13 cellular contexts compared by ENCODE assay signal in genomic region chr14:101595887-101596721, GRCh38. TPM values are rescaled to one million over a fixed set of nuclear protein-coding genes. Genes with fewer than 3 reads are reported as not detected.
A peak's percentile ranks its signal among the peaks of the same experiment; 100 is the strongest.
DNase-seq lines count a peak whose midpoint lies in the region; ATAC-seq and TF ChIP-seq lines count a peak whose summit lies in the region.
"Had no signal": no experiment of that assay in that cellular context is flagged by ENCODE, and none has a peak within 500 bp of the region (broad histone marks: within the 10 kb centered on the region; RNA-seq: fewer than 3 reads in every experiment).

No MANE protein-coding gene starts in this region.

- H3K27me3 ChIP-seq in CD8-positive, alpha-beta T cell (ENCODE audit: insufficient read depth, low read length), result no peaks in the 10 kb centered on the region
- H3K27me3 ChIP-seq: heart left ventricle had no signal

- peak overlapping the region; percentile 28 for H3K27ac ChIP-seq in CD8-positive, alpha-beta T cell (ENCODE audit: low read depth, low read length)
- H3K27ac ChIP-seq: heart left ventricle, thoracic aorta had no signal

- H3K4me1 ChIP-seq in CD8-positive, alpha-beta T cell (ENCODE audit: insufficient read depth, low read length), result peaks cover 34% of the 10 kb centered on the region

- peak overlapping the region; percentile 90 for H3K27ac Mint-ChIP-seq in CD8-positive, alpha-beta T cell
- H3K27ac Mint-ChIP-seq in neural crest cell (ENCODE audit: unreplicated experiment), result peak overlapping the region; percentile 83
- H3K27ac Mint-ChIP-seq: brain, progenitor cell of endocrine pancreas had no signal

- peak in 5 of 7 experiments; percentile 14 to 67 (median 41) for DNase-seq in CD8-positive, alpha-beta T cell
- DNase-seq in NAMALWA (ENCODE audit: low spot score) (peak; percentile 46), neural crest cell (ENCODE audit: low read depth, low spot score) (no peak), NCI-H2196 treated with DMSO at 0.1 percent for 48 hours (lab: John Stamatoyannopoulos, UW; ENCODE audit: unreplicated experiment) (no peak), NCI-H524 treated with DMSO at 0.1 percent for 48 hours (lab: John Stamatoyannopoulos, UW) (no peak), HT-29 (ENCODE audit: low spot score) (no peak)
- DNase-seq in activated gamma-delta T cell treated with anti-CD3 and anti-CD28 coated beads, Interleukin-2, amount 50 U/mL, for 16 hours (ENCODE audit: low read depth), result peak; percentile 19
- DNase-seq: heart left ventricle had no signal

- intact Hi-C loops in CD8-positive, alpha-beta T cell (cut with DNase I, micrococcal nuclease), result no loop called here

- peak overlapping the region; percentile 10 for H3K4me3 ChIP-seq in CD8-positive, alpha-beta T cell (ENCODE audit: low read depth, low read length)
- H3K4me3 ChIP-seq: heart left ventricle, thoracic aorta had no signal

- no peaks in the 10 kb centered on the region for H3K9me3 ChIP-seq in CD8-positive, alpha-beta T cell (ENCODE audit: low read length)
- H3K9me3 ChIP-seq: thoracic aorta had no signal

- no peaks in the 10 kb centered on the region for H3K27me3 Mint-ChIP-seq in CD8-positive, alpha-beta T cell (ENCODE audit: low read depth)
- H3K27me3 Mint-ChIP-seq in neural crest cell (ENCODE audit: low read depth), result no peaks in the 10 kb centered on the region

- POLR2A ChIA-PET in CD8-positive, alpha-beta T cell (lab: Charles Lee), result no interaction called here

- ATAC-seq in CD8-positive, alpha-beta T cell, result peak; percentile 53
- ATAC-seq in GM18517 (IDR thresholded peaks at IDR 0.05; ENCODE audit: unreplicated experiment), result no peak
- ATAC-seq: heart left ventricle had no signal

- CTCF ChIA-PET in CD8-positive, alpha-beta T cell (lab: Charles Lee), result no interaction called here

- TF ChIP-seq CTCF in CD8-positive, alpha-beta T cell (IDR thresholded peaks at IDR 0.05), result no peak
- no peak for TF ChIP-seq CTCF in neural crest cell (conservative IDR thresholded peaks at IDR 0.05)

- H3K4me1 Mint-ChIP-seq in CD8-positive, alpha-beta T cell (ENCODE audit: low read depth), result peaks cover 57% of the 10 kb centered on the region
- H3K4me1 Mint-ChIP-seq in neural crest cell, result no peaks in the 10 kb centered on the region
- H3K4me1 Mint-ChIP-seq: brain had no signal

- H3K9me3 Mint-ChIP-seq in CD8-positive, alpha-beta T cell, result peaks cover 4% of the 10 kb centered on the region
- peaks cover 11% of the 10 kb centered on the region for H3K9me3 Mint-ChIP-seq in neural crest cell

- peak overlapping the region; percentile 58 for H3K4me3 Mint-ChIP-seq in CD8-positive, alpha-beta T cell
- no peak overlapping the region for H3K4me3 Mint-ChIP-seq in neural crest cell
- H3K4me3 Mint-ChIP-seq: brain had no signal

- H3K36me3 ChIP-seq in CD8-positive, alpha-beta T cell (ENCODE audit: insufficient read depth, low read length), result no peaks in the 10 kb centered on the region
- H3K36me3 ChIP-seq: heart left ventricle, thoracic aorta had no signal

- H3K36me3 Mint-ChIP-seq in CD8-positive, alpha-beta T cell, result no peaks in the 10 kb centered on the region
- H3K36me3 Mint-ChIP-seq in neural crest cell (ENCODE audit: low read depth), result peaks cover 2% of the 10 kb centered on the region
- H3K36me3 Mint-ChIP-seq: brain had no signal

RNA-seq across cellular contexts. Expression of gene DIO3, which starts 34.8 kb away (rescaled TPM):
- not detected for total RNA-seq in CD8-positive, alpha-beta T cell
- total RNA-seq in neural crest cell, result 0.36 and 0.51 TPM in 2 replicates
- 0.03 and 0.60 TPM in 2 replicates for total RNA-seq in HT-29 (2014; rRNA removed; shearing (Covaris generic))
- total RNA-seq: Daoy had no signal

Comparison
In these comparisons a context has a peak if more than half of its experiments do, and no peak if none do; other contexts are left out.
1. DNase-seq: peak in CD8-positive, alpha-beta T cell (5 of 7), NAMALWA (single experiment) and activated gamma-delta T cell treated with anti-CD3 and anti-CD28 coated beads, Interleukin-2, amount 50 U/mL, for 16 hours (single experiment); none in neural crest cell (single experiment), NCI-H2196 treated with DMSO at 0.1 percent for 48 hours (single experiment), NCI-H524 treated with DMSO at 0.1 percent for 48 hours (single experiment) and HT-29 (single experiment).